Comparison of ENCODE assay signal across 8 cellular contexts in genomic region chr17:45148183-45149036, GRCh38. TPM values are rescaled to one million over a fixed set of nuclear protein-coding genes. Genes with fewer than 3 reads are reported as not detected.
A peak's percentile ranks its signal among the peaks of the same experiment; 100 is the strongest.
DNase-seq lines count a peak whose midpoint lies in the region; ATAC-seq and TF ChIP-seq lines count a peak whose summit lies in the region.

HEXIM1 (plus strand) TSS chr17:45148475; CDS start chr17:45149191, 716 bp downstream.

- peaks cover 55% of the 10 kb centered on the region for H3K79me2 ChIP-seq in PC-9 (ENCODE audit: low read depth)

- ATAC-seq in GM21619 (IDR thresholded peaks at IDR 0.05; ENCODE audit: unreplicated experiment) (peak; percentile 45), mucosa of descending colon (peak; percentile 82)

- DNase-seq in DMS114 treated with DMSO at 0.1 percent for 48 hours (lab: John Stamatoyannopoulos, UW; ENCODE audit: unreplicated experiment) (peak; percentile 100), PC-9 (peak; percentile 98), epithelial cell of prostate (ENCODE audit: low read depth, low spot score) (peak; percentile 97), mucosa of descending colon (peak; percentile 98 to 100 (median 99))
- peak; percentile 99 for DNase-seq in Jurkat, Clone E6-1 (ENCODE audit: low read depth, low spot score)
- peak; percentile 99 for DNase-seq in activated T-cell treated with anti-CD3 and anti-CD28 coated beads, Interleukin-2, amount 50 U/mL, for 1 hour
- peak; percentile 97 for DNase-seq in stimulated activated CD8-positive, alpha-beta memory T cell treated with anti-CD3 and anti-CD28 coated beads, Interleukin-4, amount 100 ng/mL, for 24 hours (ENCODE audit: low read depth)

- no TSS peak for BruUV-seq in PC-9 (replicated peaks; lab: Mats Ljungman, UMichigan)

- peaks cover 12% of the 10 kb centered on the region; the same call in 1 of the 2 replicates for H3K36me3 ChIP-seq in PC-9 (ENCODE audit: low read depth)
- no peaks in the 10 kb centered on the region for H3K36me3 ChIP-seq in mucosa of descending colon (ENCODE audit: low read depth)

- H3K4me2 ChIP-seq in PC-9 = peak within 1 kb of the TSS; percentile 88

- H3K4me3 ChIP-seq in Jurkat, Clone E6-1 (ENCODE audit: low read length) = peak within 1 kb of the TSS; percentile 89
- peak within 1 kb of the TSS; percentile 86 for H3K4me3 ChIP-seq in PC-9
- H3K4me3 ChIP-seq in mucosa of descending colon = peak within 1 kb of the TSS; percentile 39

- H3K9me3 ChIP-seq in PC-9 (ENCODE audit: insufficient read depth, low read depth) (no peaks in the 10 kb centered on the region), mucosa of descending colon (no peaks in the 10 kb centered on the region)

- H3K27me3 ChIP-seq in PC-9 (ENCODE audit: insufficient read depth, low read depth) = no peaks in the 10 kb centered on the region

- H3K27ac ChIP-seq in PC-9 (peak within 1 kb of the TSS; percentile 92), epithelial cell of prostate (peak within 1 kb of the TSS; percentile 95)

- H4K20me1 ChIP-seq in PC-9 (ENCODE audit: insufficient read depth) = no peaks in the 10 kb centered on the region

- no peaks in the 10 kb centered on the region for H3K9me2 ChIP-seq in PC-9 (ENCODE audit: insufficient read depth)

- intact Hi-C loops in PC-9 (cut with micrococcal nuclease; ENCODE audit: unreplicated experiment) = loop anchor here (1.0 to 5.0 kb wide), 5 partner anchors 13 to 279 kb away; partner anchors contain the start of gene HEXIM2
- intact Hi-C loops in mucosa of descending colon (cut with DNase I, micrococcal nuclease) = no loop called here

- CTCF ChIA-PET in PC-9 (lab: Charles Lee) = interaction anchor here (0.5 to 5.7 kb wide), 9 partner anchors 10 to 277 kb away, joined by 3 to 66 read pairs (median 6); partner anchors contain the start of gene ACBD4

- TF ChIP-seq CTCF in PC-9 (conservative IDR thresholded peaks at IDR 0.05) = no peak
- no peak for TF ChIP-seq CTCF in mucosa of descending colon (IDR thresholded peaks at IDR 0.05)

- peak within 1 kb of the TSS; percentile 67 for H2AFZ ChIP-seq in PC-9

- peaks cover 48% of the 10 kb centered on the region for H3F3A ChIP-seq in PC-9 (ENCODE audit: insufficient read depth, low read depth)

- POLR2A ChIA-PET in PC-9 (lab: Charles Lee; ENCODE audit: unreplicated experiment) = interaction anchor here (0.5 to 2.4 kb wide), 13 partner anchors 10 to 216 kb away, joined by 3 to 42 read pairs (median 11); partner anchors contain the start of gene HEXIM2

- H3K4me1 ChIP-seq in PC-9 (replicated peaks; ENCODE audit: insufficient read depth) (peaks cover 27% of the 10 kb centered on the region), mucosa of descending colon (ENCODE audit: low read depth) (peaks cover 39% of the 10 kb centered on the region)

RNA-seq across cellular contexts. Expression of gene HEXIM1, which starts in this region (rescaled TPM):
- 27.6 TPM for polyA plus RNA-seq in Jurkat, Clone E6-1 (2012; ENCODE audit: insufficient read depth, insufficient read length)
- total RNA-seq in PC-9 (2021) = 49.3 and 64.9 TPM in 2 replicates
- total RNA-seq in mucosa of descending colon = 10 to 100 TPM; 36.7 to 98.2 (median 37.0) TPM

Comparison
In these comparisons a context has a peak if more than half of its experiments do, and no peak if none do; other contexts are left out.
1. Peak in every context shown above with its lines: DNase-seq, ATAC-seq, H3K4me3 ChIP-seq and H3K27ac ChIP-seq.
2. H3K4me3 ChIP-seq: peak in every context shown above with its lines; median percentile 89 in Jurkat, Clone E6-1; 86 in PC-9; 39 in mucosa of descending colon.